ENCODE assay signal across 11 cellular contexts in the genomic region with DNA sequence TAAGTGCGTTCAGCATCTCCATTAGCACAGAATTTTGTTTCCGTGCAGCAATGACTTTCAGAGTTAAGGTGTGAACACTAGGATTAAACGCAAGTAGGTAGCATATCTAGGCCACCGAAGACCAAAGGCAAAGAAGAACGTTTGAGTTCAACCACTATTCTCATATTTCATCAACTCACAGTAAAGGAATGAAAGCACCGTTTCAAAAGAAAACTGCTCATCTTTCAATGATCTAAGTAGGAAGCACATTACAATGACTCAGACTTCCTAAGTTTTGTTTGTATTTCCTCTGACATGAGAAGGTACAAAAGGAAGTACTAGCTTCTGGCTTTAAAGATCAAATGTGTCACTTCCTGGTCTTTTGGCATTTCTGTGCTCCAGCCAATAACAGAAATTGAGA. TPM values are rescaled to one million over a fixed set of nuclear protein-coding genes. Genes with fewer than 3 reads are reported as not detected.
DNase-seq lines count a peak whose midpoint lies in the region; ATAC-seq, FAIRE-seq and TF ChIP-seq lines count a peak whose summit lies in the region.
"Had no signal": no experiment of that assay in that cellular context is flagged by ENCODE, and none has a peak within 500 bp of the region (broad histone marks: within the 10 kb centered on the region; RNA-seq: fewer than 3 reads in every experiment).

No MANE protein-coding gene starts in this region.

- no peaks in the 10 kb centered on the region for H3K27me3 Mint-ChIP-seq in activated T-helper 17 cell treated with anti-CD3 and anti-CD28 coated beads, Interleukin-2, amount 50 U/mL, for 72 hours

- peaks cover 0 to 17% of the 10 kb centered on the region in 2 experiments for H3K36me3 ChIP-seq in keratinocyte (ENCODE audit: control insufficient read depth in 2 of 2, extremely low read depth in 1 of 2, insufficient read depth in 2 of 2, low read length in 2 of 2)

- peak overlapping the region; percentile 78 for H3K27ac Mint-ChIP-seq in activated T-helper 17 cell treated with anti-CD3 and anti-CD28 coated beads, Interleukin-2, amount 50 U/mL, for 72 hours

- FAIRE-seq in keratinocyte (lab: Jason Lieb, UNC) = peak; percentile 82

- no peaks in the 10 kb centered on the region for H3K9me3 ChIP-seq in keratinocyte (ENCODE audit: control insufficient read depth, low read depth, low read length)
- H3K9me3 ChIP-seq: mucosa of descending colon had no signal

- in situ Hi-C loops in G401 (cut with HindIII; ENCODE audit: low sequenced_read_pairs) = no loop called here

- no peak overlapping the region for H3K4me2 ChIP-seq in keratinocyte (ENCODE audit: control insufficient read depth, extremely low read depth, insufficient read depth, low read depth, low read length)

- H3K27ac ChIP-seq in keratinocyte (ENCODE audit: control insufficient read depth, insufficient read depth, low read length) = no peak overlapping the region
- H3K27ac ChIP-seq: cardiac muscle cell had no signal

- H3K79me2 ChIP-seq in keratinocyte (ENCODE audit: control insufficient read depth, insufficient read depth, low read length) = no peaks in the 10 kb centered on the region

- H2AFZ ChIP-seq in keratinocyte (ENCODE audit: control insufficient read depth, low read length) = no peak overlapping the region

- peaks cover 32% of the 10 kb centered on the region for H3K36me3 Mint-ChIP-seq in activated T-helper 17 cell treated with anti-CD3 and anti-CD28 coated beads, Interleukin-2, amount 50 U/mL, for 72 hours (ENCODE audit: low read depth)

- no peaks in the 10 kb centered on the region for H3K27me3 ChIP-seq in keratinocyte (ENCODE audit: control insufficient read depth, extremely low read depth, insufficient read depth, low read length)
- H3K27me3 ChIP-seq: cardiac muscle cell had no signal

- no peaks in the 10 kb centered on the region for H3K9me3 Mint-ChIP-seq in activated T-helper 17 cell treated with anti-CD3 and anti-CD28 coated beads, Interleukin-2, amount 50 U/mL, for 72 hours

- peak; percentile 85 for ATAC-seq in activated T-helper 17 cell treated with anti-CD3 and anti-CD28 coated beads, Interleukin-2, amount 50 U/mL, for 72 hours (replicated peaks)
- ATAC-seq in GM18858 (IDR thresholded peaks at IDR 0.05; ENCODE audit: unreplicated experiment) = no peak
- ATAC-seq: mucosa of descending colon had no signal

- H3K4me1 Mint-ChIP-seq in activated T-helper 17 cell treated with anti-CD3 and anti-CD28 coated beads, Interleukin-2, amount 50 U/mL, for 72 hours = peaks cover 22% of the 10 kb centered on the region

- H3K4me3 ChIP-seq in keratinocyte (ENCODE audit: control insufficient read depth in 2 of 3, extremely low read depth in 1 of 3, insufficient read depth in 2 of 3, low read depth in 1 of 3, low read length in 3 of 3) = no peak overlapping the region
- H3K4me3 ChIP-seq: cardiac muscle cell, mucosa of descending colon had no signal

- H4K20me1 ChIP-seq in keratinocyte (ENCODE audit: control insufficient read depth, extremely low read depth, insufficient read depth, low read length) = no peaks in the 10 kb centered on the region

- dilution Hi-C loops in keratinocyte (cut with MboI; ENCODE audit: extremely low pct_ligation_motif_present, low sequenced_read_pairs) = no loop called here

- H3K9ac ChIP-seq in keratinocyte (ENCODE audit: control insufficient read depth, extremely low read depth, insufficient read depth, low read length) = no peak overlapping the region

- no peaks in the 10 kb centered on the region for H3K9me1 ChIP-seq in keratinocyte (ENCODE audit: control insufficient read depth, extremely low read depth, insufficient read depth, low read length)

- DNase-seq in AG08395 (ENCODE audit: low spot score) (peak; percentile 37), HCEC 1CT (peak; percentile 90), keratinocyte (ENCODE audit: low read depth, low spot score) (peak; percentile 25), NCI-H345 (lab: John Stamatoyannopoulos, UW) (no peak), G401 (ENCODE audit: low spot score) (no peak), mucosa of gallbladder (ENCODE audit: low spot score) (no peak)
- DNase-seq: MM.1S, mucosa of descending colon had no signal

- TF ChIP-seq CTCF in keratinocyte (optimal IDR thresholded peaks at IDR 0.05 in 1 of 3, IDR thresholded peaks at IDR 0.05 in 1 of 3, conservative IDR thresholded peaks at IDR 0.05 in 1 of 3; ENCODE audit: extremely low read depth in 1 of 3, insufficient read depth in 2 of 3, low read length in 3 of 3) = no peak

- peak overlapping the region; percentile 7 for H3K4me3 Mint-ChIP-seq in activated T-helper 17 cell treated with anti-CD3 and anti-CD28 coated beads, Interleukin-2, amount 50 U/mL, for 72 hours

- peaks cover 10% of the 10 kb centered on the region for H3K4me1 ChIP-seq in keratinocyte (ENCODE audit: control insufficient read depth, extremely low read depth, insufficient read depth, low read length)

RNA-seq across cellular contexts. Expression of gene ACADS, which starts 57.6 kb away (rescaled TPM):
- total RNA-seq in activated T-helper 17 cell treated with anti-CD3 and anti-CD28 coated beads, Interleukin-2, amount 50 U/mL, for 72 hours = 10 to 100 TPM; 13.2 to 16.2 TPM
- 2.2 to 3.8 TPM (median 2.8 TPM) in 3 replicates for polyA plus RNA-seq in keratinocyte
- polyA plus RNA-seq in keratinocyte (2011; ENCODE audit: low read depth) = 0.80 TPM
- polyA plus RNA-seq in keratinocyte (2011; cell fraction: cytosol; rRNA removed) = 1.3 and 3.4 TPM in 2 replicates
- polyA plus RNA-seq in keratinocyte (2011; cell fraction: nucleus; rRNA removed) = 2.4 and 3.5 TPM in 2 replicates
- polyA plus RNA-seq in keratinocyte (2012; ENCODE audit: low replicate concordance) = 3.0 and 4.6 TPM in 2 replicates
- polyA minus RNA-seq in keratinocyte = 1.1 to 3.0 TPM (median 1.3 TPM) in 3 replicates
- polyA minus RNA-seq in keratinocyte (2011; cell fraction: cytosol; rRNA and poly(A)+ RNA removed) = 4.2 TPM
- polyA minus RNA-seq in keratinocyte (2011; cell fraction: nucleus; rRNA and poly(A)+ RNA removed) = 2.3 and 2.4 TPM in 2 replicates
- total RNA-seq in G401 (2014; rRNA removed; shearing (Covaris generic)) = 9.3 and 11.4 TPM in 2 replicates
- total RNA-seq in mucosa of gallbladder = 36.9 TPM

Comparison
In these comparisons a context has a peak if more than half of its experiments do, and no peak if none do; other contexts are left out.
1. DNase-seq: peak in AG08395 (single experiment), HCEC 1CT (single experiment) and keratinocyte (single experiment); none in NCI-H345 (single experiment), G401 (single experiment) and mucosa of gallbladder (single experiment).